29 cellular contexts compared by ENCODE assay signal in genomic region chr11:31601635-31602282, GRCh38.
"Had no signal": no experiment of that assay in that cellular context is flagged by ENCODE, and none has a peak within 500 bp of the region (broad histone marks: within the 10 kb centered on the region; RNA-seq: fewer than 3 reads in every experiment).

No MANE protein-coding gene starts in this region.

- H3K4me1 Mint-ChIP-seq: activated naive CD4-positive, alpha-beta T cell treated with anti-CD3 and anti-CD28 coated beads, Interleukin-2, amount 10 ng/mL, durations not matched to agents 7 days and 5 days; activated naive CD8-positive, alpha-beta T cell treated with anti-CD3 and anti-CD28 coated beads, Interleukin-2, amount 10 ng/mL, durations not matched to agents 7 days and 5 days; brain; mesothelial cell of epicardium; naive B cell had no signal

- H3K4me1 ChIP-seq: ascending aorta, esophagus muscularis mucosa, foreskin keratinocyte, heart right ventricle, parathyroid adenoma, psoas muscle, tibial nerve had no signal

- H3K4me3 Mint-ChIP-seq: activated naive CD4-positive, alpha-beta T cell treated with anti-CD3 and anti-CD28 coated beads, Interleukin-2, amount 10 ng/mL, durations not matched to agents 7 days and 5 days; activated naive CD8-positive, alpha-beta T cell treated with anti-CD3 and anti-CD28 coated beads, Interleukin-2, amount 10 ng/mL, durations not matched to agents 7 days and 5 days; activated T-cell treated with anti-CD3 and anti-CD28 coated beads, Interleukin-2, amount 50 U/mL, for 24 hours; brain; mesothelial cell of epicardium; naive B cell had no signal

- H3K9me3 ChIP-seq: ascending aorta, esophagus muscularis mucosa, heart right ventricle, psoas muscle, tibial nerve had no signal

- H2AFZ ChIP-seq: parathyroid adenoma had no signal

- H3K27me3 Mint-ChIP-seq: activated naive CD4-positive, alpha-beta T cell treated with anti-CD3 and anti-CD28 coated beads, Interleukin-2, amount 10 ng/mL, durations not matched to agents 7 days and 5 days; activated naive CD8-positive, alpha-beta T cell treated with anti-CD3 and anti-CD28 coated beads, Interleukin-2, amount 10 ng/mL, durations not matched to agents 7 days and 5 days; activated T-cell treated with anti-CD3 and anti-CD28 coated beads, Interleukin-2, amount 50 U/mL, for 24 hours; brain; naive B cell had no signal

- H3K36me3 Mint-ChIP-seq: activated naive CD4-positive, alpha-beta T cell treated with anti-CD3 and anti-CD28 coated beads, Interleukin-2, amount 10 ng/mL, durations not matched to agents 7 days and 5 days had no signal

- H3K9ac ChIP-seq: parathyroid adenoma had no signal

- H3K27ac ChIP-seq: ascending aorta, cardiac muscle cell, esophagus muscularis mucosa, foreskin keratinocyte, heart right ventricle, parathyroid adenoma, psoas muscle, tibial nerve, VCaP had no signal

- H3K27me3 ChIP-seq: ascending aorta, cardiac muscle cell, esophagus muscularis mucosa, foreskin keratinocyte, heart right ventricle, tibial nerve had no signal

- H3K36me3 ChIP-seq: ascending aorta, cardiac muscle cell, esophagus muscularis mucosa had no signal

- DNase-seq: activated CD4-positive, alpha-beta T cell treated with anti-CD3 and anti-CD28 coated beads for 48 hours; activated CD4-positive, alpha-beta T cell treated with anti-CD3 and anti-CD28 coated beads, Interleukin-2, amount 50 U/mL, for 48 hours; activated CD8-positive, alpha-beta memory T cell treated with anti-CD3 and anti-CD28 coated beads, Interleukin-2, amount 50 U/mL, for 4 hours; activated gamma-delta T cell; activated naive CD4-positive, alpha-beta T cell treated with anti-CD3 and anti-CD28 coated beads, Interleukin-2, amount 10 ng/mL, durations not matched to agents 7 days and 5 days; activated naive CD8-positive, alpha-beta T cell treated with anti-CD3 and anti-CD28 coated beads, Interleukin-2, amount 10 ng/mL, durations not matched to agents 7 days and 5 days; activated T-cell treated with anti-CD3 and anti-CD28 coated beads, Interleukin-2, amount 50 U/mL, for 24 hours; cortex of kidney; foreskin keratinocyte; heart right ventricle; kidney; left colon; mammary epithelial cell; naive B cell; occipital lobe; psoas muscle; stimulated activated CD4-positive, alpha-beta T cell treated with anti-CD3 and anti-CD28 coated beads, Interleukin-15, amount 100 ng/mL, for 24 hours; stimulated activated naive CD4-positive, alpha-beta T cell treated with Interleukin-2 at 50 U/mL for 16 hours; T-helper 1 cell had no signal

- H3K9me3 Mint-ChIP-seq: activated naive CD4-positive, alpha-beta T cell treated with anti-CD3 and anti-CD28 coated beads, Interleukin-2, amount 10 ng/mL, durations not matched to agents 7 days and 5 days; activated naive CD8-positive, alpha-beta T cell treated with anti-CD3 and anti-CD28 coated beads, Interleukin-2, amount 10 ng/mL, durations not matched to agents 7 days and 5 days; activated T-cell treated with anti-CD3 and anti-CD28 coated beads, Interleukin-2, amount 50 U/mL, for 24 hours had no signal

- H3K79me2 ChIP-seq: parathyroid adenoma had no signal

- H3K4me3 ChIP-seq: ascending aorta, cardiac muscle cell, esophagus muscularis mucosa, heart right ventricle, psoas muscle, smooth muscle cell, tibial nerve had no signal

- H3K27ac Mint-ChIP-seq: activated naive CD4-positive, alpha-beta T cell treated with anti-CD3 and anti-CD28 coated beads, Interleukin-2, amount 10 ng/mL, durations not matched to agents 7 days and 5 days; activated naive CD8-positive, alpha-beta T cell treated with anti-CD3 and anti-CD28 coated beads, Interleukin-2, amount 10 ng/mL, durations not matched to agents 7 days and 5 days; activated T-cell treated with anti-CD3 and anti-CD28 coated beads, Interleukin-2, amount 50 U/mL, for 24 hours; brain; mesothelial cell of epicardium; naive B cell had no signal

- H3K4me2 ChIP-seq: smooth muscle cell had no signal

- ATAC-seq: activated CD4-positive, CD25-positive, alpha-beta regulatory T cell treated with anti-CD3 and anti-CD28 coated beads, Interleukin-2, amount 50 U/mL, for 24 hours; foreskin keratinocyte; heart right ventricle; left colon; psoas muscle had no signal
